Comparison of ENCODE assay signal across 8 cellular contexts in genomic region chr20:34557936-34558319, GRCh38. TPM values are rescaled to one million over a fixed set of nuclear protein-coding genes. Genes with fewer than 3 reads are reported as not detected.
DNase-seq lines count a peak whose midpoint lies in the region; ATAC-seq, FAIRE-seq and TF ChIP-seq lines count a peak whose summit lies in the region.

No MANE protein-coding gene starts in this region.

- H3K23ac ChIP-seq in H1 (ENCODE audit: insufficient read length), result no peak overlapping the region

- H3K27ac ChIP-seq in CD4-positive, CD25-positive, alpha-beta regulatory T cell (ENCODE audit: insufficient read depth, low read length, poor library complexity, severe bottlenecking), result peak overlapping the region; percentile 96
- H3K27ac ChIP-seq in H1 (ENCODE audit: low read depth, low read length) (no peak overlapping the region), neutrophil (peak overlapping the region; percentile 92)

- TF ChIP-seq EP300 in H1 (IDR thresholded peaks at IDR 0.05; ENCODE audit: borderline replicate concordance in 1 of 2, low read depth in 2 of 2, low read length in 2 of 2), result no peak

- H2BK20ac ChIP-seq in H1 (ENCODE audit: low read length), result no peak overlapping the region

- TF ChIP-seq CTCF in H1 (IDR thresholded peaks at IDR 0.05; ENCODE audit: control extremely low read depth in 1 of 3, insufficient read depth in 1 of 3, low read depth in 1 of 3, low read length in 3 of 3), result no peak
- TF ChIP-seq CTCF in neutrophil (IDR thresholded peaks at IDR 0.05), result no peak

- peak overlapping the region; percentile 91 for H4K8ac ChIP-seq in H1 (ENCODE audit: extremely low read depth, insufficient read depth, low read length)

- H3K9me3 Mint-ChIP-seq in CD4-positive, CD25-positive, alpha-beta regulatory T cell, result peaks cover 0 to 3% (median 0%) of the 10 kb centered on the region in 7 donors

- POLR2A ChIA-PET in H1 (lab: Charles Lee; ENCODE audit: partially characterized antibody), result interaction anchor here (0.6 to 3.2 kb wide), 7 partner anchors 11 to 285 kb away, joined by 3 to 8 read pairs (median 5); no protein-coding TSS in a partner anchor

- CTCF ChIA-PET in H1 (lab: Charles Lee; ENCODE audit: partially characterized antibody), result interaction anchor here (0.6 to 3.5 kb wide), 6 partner anchors 10 to 368 kb away, joined by 3 to 10 read pairs (median 4); no protein-coding TSS in a partner anchor

- H3K9ac ChIP-seq in H1 (replicated peaks in 1 of 4; ENCODE audit: extremely low read depth in 1 of 4, low read depth in 3 of 4, low read length in 3 of 4), result peak overlapping the region in 3 of 4 experiments; percentile 35 to 46 (median 42); a peak in 3 of 7 replicates

- peaks cover 4% of the 10 kb centered on the region for H3K4me1 ChIP-seq in CD4-positive, CD25-positive, alpha-beta regulatory T cell (ENCODE audit: control insufficient read depth, insufficient read depth, low read length, poor library complexity, severe bottlenecking)
- H3K4me1 ChIP-seq in H1 (replicated peaks in 1 of 4; ENCODE audit: control insufficient read depth in 3 of 4, insufficient read depth in 4 of 4, low read length in 3 of 4) (peaks cover 0 to 2% (median 0%) of the 10 kb centered on the region in 4 experiments; a peak in 1 of 7 replicates), neutrophil (ENCODE audit: control insufficient read depth in 1 of 2, insufficient read depth in 1 of 2, low read depth in 1 of 2, low read length in 1 of 2) (peaks cover 14 to 20% of the 10 kb centered on the region in 2 experiments)

- peak overlapping the region; percentile 84 for H2AFZ ChIP-seq in H1 (ENCODE audit: low read length)

- no peaks in the 10 kb centered on the region for H3K27me3 ChIP-seq in CD4-positive, CD25-positive, alpha-beta regulatory T cell (ENCODE audit: control insufficient read depth, insufficient read depth, low read length)
- peaks cover 0 to 2% (median 0%) of the 10 kb centered on the region in 4 experiments; a peak in 1 of 7 replicates for H3K27me3 ChIP-seq in H1 (replicated peaks in 1 of 4; ENCODE audit: control insufficient read depth in 3 of 4, extremely low read depth in 1 of 4, insufficient read depth in 3 of 4, low read length in 3 of 4)
- H3K27me3 ChIP-seq in neutrophil, result no peaks in the 10 kb centered on the region

- no peak overlapping the region for H2BK15ac ChIP-seq in H1 (ENCODE audit: low read length)

- H3K4me2 ChIP-seq in H1 (ENCODE audit: insufficient read depth in 1 of 2, low read depth in 2 of 2, low read length in 2 of 2), result peak overlapping the region; percentile 56 to 67

- 0 out of 2 replicates have a peak overlapping the region, but pooled peaks have one; percentile 10 for H2BK5ac ChIP-seq in H1 (ENCODE audit: low read depth, low read length)

- peaks cover 9 to 23% (median 16%) of the 10 kb centered on the region in 4 donors for H3K4me1 Mint-ChIP-seq in CD4-positive, CD25-positive, alpha-beta regulatory T cell

- no peak overlapping the region for H3K14ac ChIP-seq in H1 (ENCODE audit: insufficient read length)

- no peak overlapping the region for H2BK12ac ChIP-seq in H1 (ENCODE audit: low read depth, low read length)

- WGBS in H1 (ENCODE audit: extremely low coverage in 1 of 2, insufficient coverage in 1 of 2, insufficient read length in 1 of 2, insufficient replicate concordance in 2 of 2, low coverage in 1 of 2, low lambda C conversion rate in 2 of 2, missing lambda C conversion rate in 1 of 2), 2 experiments, result 63% methylated on average over 11 of the region's 11 CpGs; no CpG with 5 or more reads in 1 of the 2 experiments

- no peak overlapping the region for H2AK5ac ChIP-seq in H1 (ENCODE audit: low read depth, low read length)

- H3K4ac ChIP-seq in H1 (replicated peaks; ENCODE audit: insufficient read length, low read depth, low read length), result no peak overlapping the region

- no peak for FAIRE-seq in H1 (lab: Jason Lieb, UNC)

- H3K56ac ChIP-seq in H1 (replicated peaks; ENCODE audit: insufficient read length, low read depth, low read length), result no peak overlapping the region

- peak overlapping the region; percentile 86 to 93 (median 90) for H3K4me3 Mint-ChIP-seq in CD4-positive, CD25-positive, alpha-beta regulatory T cell

- H3K18ac ChIP-seq in H1 (ENCODE audit: extremely low read depth, low read length), result no peak overlapping the region

- no peak overlapping the region for H2BK120ac ChIP-seq in H1 (replicated peaks; ENCODE audit: low read depth, low read length)

- H3K23me2 ChIP-seq in H1 (ENCODE audit: low read depth, low read length), result peaks cover 3% of the 10 kb centered on the region; the same call in 1 of the 2 replicates

- no peak for TF ChIP-seq POLR2A in H1 (IDR thresholded peaks at IDR 0.05; ENCODE audit: control extremely low read depth in 1 of 2, low read depth in 2 of 2, low read length in 2 of 2)

- H3K79me2 ChIP-seq in H1 (ENCODE audit: control insufficient read depth in 1 of 2, insufficient read depth in 2 of 2, low read length in 2 of 2), result no peaks in the 10 kb centered on the region

- H3K27me3 Mint-ChIP-seq in CD4-positive, CD25-positive, alpha-beta regulatory T cell, result no peaks in the 10 kb centered on the region

- H3K36me3 Mint-ChIP-seq in CD4-positive, CD25-positive, alpha-beta regulatory T cell, result peaks cover 3% of the 10 kb centered on the region

- no peaks in the 10 kb centered on the region; the same call in 1 of the 2 replicates for H3K79me1 ChIP-seq in H1 (ENCODE audit: low read depth, low read length)

- H3K9me3 ChIP-seq in CD4-positive, CD25-positive, alpha-beta regulatory T cell (ENCODE audit: control insufficient read depth in 2 of 2, low read length in 2 of 2), result no peaks in the 10 kb centered on the region
- H3K9me3 ChIP-seq in H1 (ENCODE audit: insufficient read depth in 2 of 2, low read depth in 1 of 2, low read length in 1 of 2) (no peaks in the 10 kb centered on the region), neutrophil (no peaks in the 10 kb centered on the region)

- H3K27ac Mint-ChIP-seq in CD4-positive, CD25-positive, alpha-beta regulatory T cell, result peak overlapping the region; percentile 64 to 97 (median 95)

- peak overlapping the region; percentile 85 for H3K4me3 ChIP-seq in CD4-positive, CD25-positive, alpha-beta regulatory T cell (ENCODE audit: low read depth, low read length)
- H3K4me3 ChIP-seq in H1 (ENCODE audit: extremely low read depth in 1 of 4, insufficient read depth in 2 of 4, low read depth in 3 of 4, low read length in 4 of 4) (peak overlapping the region; percentile 51 to 80 (median 56)), neutrophil (ENCODE audit: low read depth in 1 of 2, low read length in 1 of 2) (peak overlapping the region; percentile 76 to 86)

- TF ChIP-seq RAD21 in H1 (IDR thresholded peaks at IDR 0.05 in 1 of 2, conservative IDR thresholded peaks at IDR 0.05 in 1 of 2; ENCODE audit: low read depth in 2 of 2, low read length in 2 of 2), result no peak

- H4K5ac ChIP-seq in H1 (ENCODE audit: insufficient read length, low read depth, low read length), result no peak overlapping the region

- H4K91ac ChIP-seq in H1 (replicated peaks; ENCODE audit: insufficient read length, low read length), result no peak overlapping the region

- no peak for ATAC-seq in CD4-positive, CD25-positive, alpha-beta regulatory T cell (ENCODE audit: low read depth in 2 of 2)
- no peak for ATAC-seq in HG03520 (IDR thresholded peaks at IDR 0.05; ENCODE audit: unreplicated experiment)

- H4K20me1 ChIP-seq in H1 (replicated peaks in 1 of 2; ENCODE audit: control insufficient read depth in 1 of 2, insufficient read depth in 2 of 2, low read length in 2 of 2), result peaks cover 0 to 5% of the 10 kb centered on the region in 2 experiments

- no peaks in the 10 kb centered on the region for H3K36me3 ChIP-seq in CD4-positive, CD25-positive, alpha-beta regulatory T cell (ENCODE audit: control insufficient read depth, insufficient read depth, low read length)
- H3K36me3 ChIP-seq in H1 (ENCODE audit: control insufficient read depth in 2 of 4, insufficient read depth in 4 of 4, low read length in 3 of 4) (no peaks in the 10 kb centered on the region), neutrophil (peaks cover 11% of the 10 kb centered on the region)

- DNase-seq in CD4-positive, CD25-positive, alpha-beta regulatory T cell, result no peak
- DNase-seq in NCI-H2227 treated with DMSO at 0.1 percent for 48 hours (lab: John Stamatoyannopoulos, UW) (peak; percentile 78), H1 (ENCODE audit: low read depth in 1 of 2, low spot score in 2 of 2) (no peak), ureter (ENCODE audit: low spot score) (no peak), NCI-H2196 treated with DMSO at 0.1 percent for 48 hours (lab: John Stamatoyannopoulos, UW; ENCODE audit: unreplicated experiment) (no peak), NCI-H226 (no peak)

TF ChIP-seq in H1, 55 proteins besides CTCF, POLR2A, EP300 and RAD21 (continues in another document):
- TF ChIP-seq RNF2 (IDR thresholded peaks at IDR 0.05; ENCODE audit: borderline replicate concordance, low read depth, low read length, missing control alignments, poor library complexity, severe bottlenecking) (no peak), SUZ12 (IDR thresholded peaks at IDR 0.05; ENCODE audit: low read length) (no peak), TBP (IDR thresholded peaks at IDR 0.05; ENCODE audit: low read depth, low read length) (no peak)

RNA-seq across cellular contexts. Expression of gene MAP1LC3A, which starts 0.6 kb away (rescaled TPM):
- total RNA-seq in CD4-positive, CD25-positive, alpha-beta regulatory T cell, result 23.9 TPM
- polyA plus RNA-seq in CD4-positive, CD25-positive, alpha-beta regulatory T cell, result 10 to 100 TPM in 1 of 4 donors, 1 to 10 TPM in 3; 3.9 to 11.5 (median 5.4) TPM
- 5.0 and 6.3 TPM in 2 replicates for total RNA-seq in H1 (2021; fragmentation: NEBNext Ultra II Directional; extraction: Animal tissue kit (Norgen Biotek cat#: 25700))
- 6.1 and 9.5 TPM in 2 replicates for polyA plus RNA-seq in H1 (2011; rRNA removed)
- polyA plus RNA-seq in H1 (2011; cell fraction: cytosol; rRNA removed), result 3.5 TPM
- polyA plus RNA-seq in H1 (2011; cell fraction: nucleus; rRNA removed), result 15.4 TPM
- 3.8 to 10.9 TPM (median 10.8 TPM) in 4 replicates for polyA plus RNA-seq in H1 (2012, experiment 1 of 2)
- polyA plus RNA-seq in H1 (2012, experiment 2 of 2), result 9.2 TPM
- 5.6 TPM for polyA plus RNA-seq in H1 (2013, experiment 1 of 2)
- polyA plus RNA-seq in H1 (2013, experiment 2 of 2), result 5.4 TPM
- polyA minus RNA-seq in H1 (2011; rRNA and poly(A)+ RNA removed), result 0.61 and 0.69 TPM in 2 replicates
- polyA minus RNA-seq in H1 (2011; cell fraction: cytosol; rRNA and poly(A)+ RNA removed), result 4.7 TPM
- 3.9 TPM for polyA minus RNA-seq in H1 (2011; cell fraction: nucleus; rRNA and poly(A)+ RNA removed)
- total RNA-seq in ureter, result 36.2 TPM

RNA-seq across cellular contexts. Expression of gene DYNLRB1, which starts 41.7 kb away (rescaled TPM):
- total RNA-seq in CD4-positive, CD25-positive, alpha-beta regulatory T cell, result 82.6 TPM
- 100 to 1,000 TPM; 317 to 369 (median 354) TPM for polyA plus RNA-seq in CD4-positive, CD25-positive, alpha-beta regulatory T cell
- 107 and 109 TPM in 2 replicates for total RNA-seq in H1 (2021; fragmentation: NEBNext Ultra II Directional; extraction: Animal tissue kit (Norgen Biotek cat#: 25700))
- 206 and 214 TPM in 2 replicates for polyA plus RNA-seq in H1 (2011; rRNA removed)
- polyA plus RNA-seq in H1 (2011; cell fraction: cytosol; rRNA removed), result 156 TPM
- polyA plus RNA-seq in H1 (2011; cell fraction: nucleus; rRNA removed), result 142 TPM
- 208 to 280 TPM (median 256 TPM) in 4 replicates for polyA plus RNA-seq in H1 (2012, experiment 1 of 2)
- polyA plus RNA-seq in H1 (2012, experiment 2 of 2), result 422 TPM
- 190 TPM for polyA plus RNA-seq in H1 (2013, experiment 1 of 2)
- polyA plus RNA-seq in H1 (2013, experiment 2 of 2), result 197 TPM
- 114 and 160 TPM in 2 replicates for polyA minus RNA-seq in H1 (2011; rRNA and poly(A)+ RNA removed)
- polyA minus RNA-seq in H1 (2011; cell fraction: cytosol; rRNA and poly(A)+ RNA removed), result 51.7 TPM
- polyA minus RNA-seq in H1 (2011; cell fraction: nucleus; rRNA and poly(A)+ RNA removed), result 56.9 TPM
- 123 TPM for total RNA-seq in ureter
